In the genomic region with DNA sequence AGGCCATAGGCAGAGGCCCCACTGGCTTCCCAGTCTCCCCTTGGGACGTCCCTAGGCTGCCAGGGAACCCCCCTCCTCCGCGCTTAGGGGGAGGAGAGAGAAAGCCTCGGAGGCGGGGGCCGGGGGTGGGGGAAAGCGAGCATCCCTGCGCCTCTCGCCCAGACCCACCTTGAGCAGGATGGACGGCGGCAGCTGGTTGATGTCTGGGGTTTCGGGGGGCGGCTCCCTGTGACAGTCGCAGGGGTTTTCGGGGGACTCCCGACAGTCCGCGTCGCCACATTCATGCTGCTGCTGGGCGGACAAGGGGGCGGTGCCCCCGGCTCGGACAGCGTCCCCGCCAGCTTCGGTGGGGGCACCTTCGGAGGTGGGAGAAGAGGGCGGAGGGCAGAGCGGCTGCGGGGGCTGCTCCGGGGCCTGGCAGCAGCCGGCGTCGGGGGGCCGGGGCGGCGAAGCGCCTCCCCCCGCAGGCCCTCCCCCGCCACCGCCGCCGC, we compare ENCODE assay signal across 8 cellular contexts. TPM values are rescaled to one million over a fixed set of nuclear protein-coding genes. Genes with fewer than 3 reads are reported as not detected.
DNase-seq lines count a peak whose midpoint lies in the region; ATAC-seq and TF ChIP-seq lines count a peak whose summit lies in the region.

No MANE protein-coding gene starts in this region.

- H2AFZ ChIP-seq in PC-3 (ENCODE audit: low read length), result peak overlapping the region; percentile 76
- H2AFZ ChIP-seq in trophoblast cell (ENCODE audit: insufficient read depth, low read length, poor library complexity), result peak overlapping the region; percentile 92

- WGBS in trophoblast cell (ENCODE audit: extremely low coverage, insufficient coverage, insufficient read length), result no CpG with 5 or more reads among the region's 43 CpGs

- H3K9me3 ChIP-seq in PC-3 (ENCODE audit: low read length) (0 out of 2 replicates have a peak, but pooled peaks cover 5% of the 10 kb centered on the region), trophoblast cell (ENCODE audit: insufficient read depth, low read depth, low read length) (no peaks in the 10 kb centered on the region), uterus (peaks cover 0 to 9% of the 10 kb centered on the region in 2 donors)

- H2AK5ac ChIP-seq in trophoblast cell (ENCODE audit: low read length), result no peak overlapping the region

- H3K4me3 ChIP-seq in AG04449 (ENCODE audit: low read depth, low read length), result peak overlapping the region; percentile 87
- H3K4me3 ChIP-seq in PC-3 (ENCODE audit: low read length), result peak overlapping the region; percentile 81
- H3K4me3 ChIP-seq in trophoblast cell (ENCODE audit: low read depth, low read length), result peak overlapping the region; percentile 91
- H3K4me3 ChIP-seq in uterus, result peak overlapping the region; percentile 84 to 85

- H3K27me3 ChIP-seq in PC-3 (ENCODE audit: low read length) (no peaks in the 10 kb centered on the region), trophoblast cell (ENCODE audit: insufficient read depth, low read length) (no peaks in the 10 kb centered on the region), uterus (no peaks in the 10 kb centered on the region)

- no peak for TF ChIP-seq POLR2A in uterus (IDR thresholded peaks at IDR 0.05)

- peaks cover 15% of the 10 kb centered on the region for H3K79me1 ChIP-seq in trophoblast cell (ENCODE audit: low read length)

- H3F3A ChIP-seq in PC-3 (ENCODE audit: low read length, unreplicated experiment), result no peaks in the 10 kb centered on the region

- no peaks in the 10 kb centered on the region for H3K9me2 ChIP-seq in PC-3 (replicated peaks; ENCODE audit: low read length)

- TF ChIP-seq CTCF in AG04449 (IDR thresholded peaks at IDR 0.05; ENCODE audit: insufficient read depth, low read length, missing control alignments) (no peak), PC-3 (conservative IDR thresholded peaks at IDR 0.05; ENCODE audit: low read depth, low read length) (no peak), glutamatergic neuron (IDR thresholded peaks at IDR 0.05; ENCODE audit: partially characterized antibody, unreplicated experiment) (no peak), uterus (IDR thresholded peaks at IDR 0.05) (no peak)

- peak overlapping the region; percentile 93 for H2BK120ac ChIP-seq in trophoblast cell (ENCODE audit: insufficient read depth, low read length, poor library complexity)

- H3K27me3 Mint-ChIP-seq in glutamatergic neuron (ENCODE audit: unreplicated experiment), result peaks cover 4% of the 10 kb centered on the region

- H3K79me2 ChIP-seq in PC-3 (ENCODE audit: low read length) (peaks cover 41% of the 10 kb centered on the region), trophoblast cell (ENCODE audit: control insufficient read depth, insufficient read depth, low read length, poor library complexity) (peaks cover 14% of the 10 kb centered on the region)

- H3K14ac ChIP-seq in trophoblast cell (ENCODE audit: low read length), result peak overlapping the region; percentile 90

- H3K36me3 ChIP-seq in PC-3 (ENCODE audit: low read depth, low read length) (peaks cover 7% of the 10 kb centered on the region; the same call in 1 of the 2 replicates), trophoblast cell (ENCODE audit: control insufficient read depth in 1 of 2, insufficient read depth in 2 of 2, low read length in 2 of 2) (no peaks in the 10 kb centered on the region), uterus (no peaks in the 10 kb centered on the region)

- H3K36me3 Mint-ChIP-seq in glutamatergic neuron (ENCODE audit: unreplicated experiment), result peaks cover under 1% of the 10 kb centered on the region

- peak overlapping the region; percentile 86 for H3K4me3 Mint-ChIP-seq in glutamatergic neuron (ENCODE audit: unreplicated experiment)

- CTCF ChIA-PET in AG04449 (lab: Yijun Ruan, JAX) (interaction anchor here (0.6 to 1.3 kb wide), 2 partner anchors 12 to 121 kb away, joined by 3 to 4 read pairs; no protein-coding TSS in a partner anchor), PC-3 (lab: Charles Lee) (no interaction called here)

- peak overlapping the region; percentile 93 for H3K18ac ChIP-seq in trophoblast cell (ENCODE audit: low read length)

- POLR2A ChIA-PET in AG04449 (lab: Yijun Ruan, JAX) (no interaction called here), PC-3 (lab: Charles Lee; ENCODE audit: unreplicated experiment) (interaction anchor here (0.7 kb wide), 1 partner anchor 39 kb away, joined by 5 read pairs; no protein-coding TSS in a partner anchor)

- H3K4ac ChIP-seq in trophoblast cell (ENCODE audit: low read depth, low read length), result peak overlapping the region; percentile 52

- H3K23ac ChIP-seq in trophoblast cell (ENCODE audit: low read length), result no peak overlapping the region

- peak overlapping the region; percentile 74 for H2BK5ac ChIP-seq in trophoblast cell (ENCODE audit: low read depth, low read length, poor library complexity)

- H3K4me2 ChIP-seq in PC-3 (ENCODE audit: low read length) (peak overlapping the region; percentile 82), trophoblast cell (ENCODE audit: low read length) (peak overlapping the region; percentile 93)

- H3K4me1 ChIP-seq in PC-3 (ENCODE audit: insufficient read depth, low read length) (peaks cover 28% of the 10 kb centered on the region), trophoblast cell (ENCODE audit: control insufficient read depth in 1 of 2, insufficient read depth in 2 of 2, low read length in 2 of 2) (no peaks in the 10 kb centered on the region), uterus (peaks cover 0 to 9% of the 10 kb centered on the region in 2 donors)

- intact Hi-C loops in PC-3 (cut with micrococcal nuclease), result loop anchor here (10.0 kb wide), 1 partner anchor 1034 kb away; no protein-coding TSS in a partner anchor
- intact Hi-C loops in uterus (cut with DNase I; ENCODE audit: low total_unique reads), result no loop called here

- H3K9ac ChIP-seq in PC-3 (ENCODE audit: low read length) (peak overlapping the region; percentile 28), trophoblast cell (ENCODE audit: low read length) (peak overlapping the region; percentile 84)

- peak overlapping the region; percentile 61 for H4K91ac ChIP-seq in trophoblast cell (ENCODE audit: low read depth, low read length)

- H3K27ac Mint-ChIP-seq in glutamatergic neuron (ENCODE audit: unreplicated experiment), result peak overlapping the region; percentile 78

- peaks cover 15% of the 10 kb centered on the region for H3K4me1 Mint-ChIP-seq in glutamatergic neuron (ENCODE audit: low read depth, unreplicated experiment)

- H2BK12ac ChIP-seq in trophoblast cell (ENCODE audit: low read length), result no peak overlapping the region

- no peak overlapping the region for H3K27ac ChIP-seq in PC-3 (ENCODE audit: low read length)
- H3K27ac ChIP-seq in trophoblast cell (ENCODE audit: low read depth, low read length), result peak overlapping the region; percentile 92
- H3K27ac ChIP-seq in uterus, result peak overlapping the region; percentile 96 to 99

- peak; percentile 30 for ATAC-seq in GM18517 (IDR thresholded peaks at IDR 0.05; ENCODE audit: unreplicated experiment)
- peak; percentile 27 for ATAC-seq in HG02981 (IDR thresholded peaks at IDR 0.05; ENCODE audit: unreplicated experiment)
- peak; percentile 2 for ATAC-seq in PC-3

- peak overlapping the region; percentile 95 for H4K12ac ChIP-seq in trophoblast cell (ENCODE audit: low read depth, low read length)

- no TSS peak for BruUV-seq in PC-3 (replicated peaks; lab: Mats Ljungman, UMichigan)

- no peaks in the 10 kb centered on the region for H4K20me1 ChIP-seq in PC-3 (ENCODE audit: low read length)

- peaks cover 17% of the 10 kb centered on the region for H3K9me3 Mint-ChIP-seq in glutamatergic neuron (ENCODE audit: unreplicated experiment)

- DNase-seq in AG04449 (ENCODE audit: low read depth, low spot score) (no peak), PC-3 (peak; percentile 40), glutamatergic neuron (peak; percentile 75), trophoblast cell (peak in 1 of 2 donors; percentile 23), uterus (peak; percentile 42 to 51)
- DNase-seq in activated gamma-delta T cell treated with anti-CD3 and anti-CD28 coated beads, Interleukin-2, amount 50 U/mL, for 16 hours (ENCODE audit: low read depth), result peak; percentile 39

- peak overlapping the region; percentile 100 for H4K8ac ChIP-seq in trophoblast cell (ENCODE audit: low read depth, low read length)

RNA-seq across cellular contexts. Expression of a gene that starts 1.3 kb away (rescaled TPM):
- 8.8 and 10.6 TPM in 2 replicates for total RNA-seq in PC-3 (2014; rRNA removed)
- 20.3 TPM for total RNA-seq in glutamatergic neuron (ENCODE audit: unreplicated experiment)
- 5.2 and 5.3 TPM in 2 replicates for polyA plus RNA-seq in trophoblast cell (2013)
- total RNA-seq in uterus, result 10 to 100 TPM; 11.5 to 28.6 (median 19.9) TPM
